ENCODE assay signal across 8 cellular contexts in the genomic region with DNA sequence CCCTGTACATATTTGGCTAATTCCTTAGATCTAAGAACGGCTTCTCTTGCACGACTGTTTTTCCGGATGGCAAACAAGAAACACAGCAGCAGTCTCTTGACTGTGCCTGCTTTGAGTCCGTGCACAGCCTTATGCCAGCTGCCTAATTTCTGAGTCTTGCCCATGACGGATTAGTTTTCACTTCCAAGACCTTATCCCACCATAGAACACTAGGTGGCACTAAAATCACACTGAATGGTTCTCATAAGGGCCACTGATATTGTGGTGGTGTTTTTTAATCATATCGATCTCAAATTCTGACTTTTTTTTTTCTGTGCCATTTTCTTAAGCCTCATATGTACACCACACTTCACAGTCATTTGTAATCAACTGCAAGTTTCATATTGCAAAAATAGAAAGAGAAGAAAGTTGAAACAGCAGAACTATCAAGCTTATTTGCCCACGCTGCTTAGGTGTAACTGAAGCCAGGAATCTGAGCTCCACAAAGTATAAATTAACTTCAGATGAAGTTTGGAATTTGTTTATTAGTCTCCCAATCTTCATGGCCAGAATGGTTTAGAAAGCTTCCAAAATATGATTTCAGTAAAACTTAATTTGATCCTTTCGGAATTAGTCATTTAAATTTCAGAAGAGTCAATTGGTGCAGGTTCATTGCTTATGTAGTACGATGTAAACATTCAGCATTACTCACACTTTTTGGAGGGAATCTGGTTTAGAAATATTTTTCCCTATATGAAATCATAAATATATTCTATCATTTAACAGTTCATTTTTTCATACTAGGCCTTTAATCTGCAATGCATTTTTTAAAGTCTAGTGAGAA. TPM values are rescaled to one million over a fixed set of nuclear protein-coding genes. Genes with fewer than 3 reads are reported as not detected.
A peak's percentile ranks its signal among the peaks of the same experiment; 100 is the strongest.
DNase-seq lines count a peak whose midpoint lies in the region; ATAC-seq, FAIRE-seq and TF ChIP-seq lines count a peak whose summit lies in the region.

No MANE protein-coding gene starts in this region.

- TF ChIP-seq CTCF in dorsolateral prefrontal cortex (IDR thresholded peaks at IDR 0.05 in 54 of 56, conservative IDR thresholded peaks at IDR 0.05 in 2 of 56; ENCODE audit: low read depth in 1 of 56, partially characterized antibody in 56 of 56): peak; percentile 60 to 93 (median 80)

- no peaks in the 10 kb centered on the region for H3K36me3 Mint-ChIP-seq in memory B cell

- intact Hi-C loops in dorsolateral prefrontal cortex (cut with DNase I): no loop called here

- peak; percentile 64 for ATAC-seq in memory B cell (ENCODE audit: low read depth)

- H3K4me3 Mint-ChIP-seq in memory B cell: no peak overlapping the region

- H3K9me3 Mint-ChIP-seq in memory B cell: peaks cover 2% of the 10 kb centered on the region

- peak; percentile 47 for DNase-seq in AG08395 (ENCODE audit: low spot score)
- DNase-seq in GM04503 (ENCODE audit: low read depth): peak; percentile 23
- peak; percentile 13 for DNase-seq in H7
- DNase-seq in KG1 (lab: John Stamatoyannopoulos, UW): peak; percentile 62
- DNase-seq in RPMI8226: peak; percentile 59
- peak in 2 of 10 donors; percentile 12 to 15 for DNase-seq in dorsolateral prefrontal cortex
- DNase-seq in memory B cell (ENCODE audit: low spot score in 2 of 2): peak; percentile 22 to 28
- DNase-seq in urothelium cell line (ENCODE audit: low spot score): peak; percentile 52

- no peak overlapping the region for H3K27ac ChIP-seq in dorsolateral prefrontal cortex

- no peak overlapping the region for H3K27ac Mint-ChIP-seq in memory B cell

- no peaks in the 10 kb centered on the region for H3K27me3 ChIP-seq in H7 (ENCODE audit: control insufficient read depth, insufficient read depth, low read length)
- H3K27me3 ChIP-seq in dorsolateral prefrontal cortex: peaks cover 0 to 5% (median 0%) of the 10 kb centered on the region in 45 donors

- H3K4me1 Mint-ChIP-seq in memory B cell: peaks cover 5% of the 10 kb centered on the region

- peak; percentile 70 for FAIRE-seq in urothelium cell line (lab: Jason Lieb, UNC)

- peaks cover 1% of the 10 kb centered on the region for H3K27me3 Mint-ChIP-seq in memory B cell

- no peaks in the 10 kb centered on the region for H3K36me3 ChIP-seq in H7 (replicated peaks; ENCODE audit: control insufficient read depth, insufficient read depth, low read length)

- H3K4me3 ChIP-seq in H7 (ENCODE audit: insufficient read depth, low read depth, low read length): no peak overlapping the region
- peak overlapping the region in 18 of 59 donors; percentile 2 to 42 (median 21) for H3K4me3 ChIP-seq in dorsolateral prefrontal cortex

RNA-seq across cellular contexts. Expression of gene SCN7A, which starts 45.5 kb away (rescaled TPM):
- 0.07 TPM in 1 of 2 replicates, not detected in the other for total RNA-seq in H7 (2014; rRNA removed; shearing (Covaris generic))
- 1 to 10 TPM; 1.1 to 7.3 (median 2.9) TPM for total RNA-seq in dorsolateral prefrontal cortex
